8 cellular contexts compared by ENCODE assay signal in genomic region chr1:155911156-155912055, GRCh38. TPM values are rescaled to one million over a fixed set of nuclear protein-coding genes. Genes with fewer than 3 reads are reported as not detected.
DNase-seq lines count a peak whose midpoint lies in the region; ATAC-seq, FAIRE-seq and TF ChIP-seq lines count a peak whose summit lies in the region.

Gene RIT1 (minus strand): TSS chr1:155911349. CDS start chr1:155910761, 588 bp downstream.

- H3K4me3 Mint-ChIP-seq in WTC11 = peak within 1 kb of the TSS; percentile 95

- TF ChIP-seq CTCF in WTC11 (IDR thresholded peaks at IDR 0.05) = no peak
- TF ChIP-seq CTCF in bronchial epithelial cell (IDR thresholded peaks at IDR 0.05; ENCODE audit: insufficient read depth, low read length, severe bottlenecking) = no peak

- FAIRE-seq in bronchial epithelial cell (lab: Jason Lieb, UNC) = no peak
- FAIRE-seq in small intestine (lab: Jason Lieb, UNC) = no peak

- CTCF ChIA-PET in WTC11 (lab: Charles Lee) = interaction anchor here (0.8 to 1.6 kb wide), 2 partner anchors 78 to 155 kb away, joined by 3 read pairs; no protein-coding TSS in a partner anchor

- H3K36me3 ChIP-seq in bronchial epithelial cell (ENCODE audit: control insufficient read depth, insufficient read depth, low read length) (peaks cover 14% of the 10 kb centered on the region), small intestine (ENCODE audit: control insufficient read depth in 2 of 2, insufficient read depth in 2 of 2, low read length in 2 of 2) (peaks cover 4 to 28% of the 10 kb centered on the region in 2 donors)

- H3K27ac Mint-ChIP-seq in WTC11 = peak within 1 kb of the TSS; percentile 97

- H3K4me3 ChIP-seq in bronchial epithelial cell (ENCODE audit: low read depth, low read length) (peak within 1 kb of the TSS; percentile 69), small intestine (ENCODE audit: low read depth in 1 of 2, low read length in 2 of 2) (peak within 1 kb of the TSS; percentile 68 to 72)

- DNase-seq in A172 (ENCODE audit: low spot score) (peak; percentile 88), NCI-H2196 (lab: John Stamatoyannopoulos, UW; ENCODE audit: unreplicated experiment) (peak; percentile 79), WTC11 (ENCODE audit: low spot score) (peak; percentile 89), bronchial epithelial cell (ENCODE audit: low read depth) (peak; percentile 67), iPS-NIHi11 (ENCODE audit: low spot score) (peak; percentile 94), small intestine (peak; percentile 87)

- no peaks in the 10 kb centered on the region for H3K9me3 Mint-ChIP-seq in WTC11

- peak within 1 kb of the TSS; percentile 79 to 91 for H3K27ac ChIP-seq in small intestine (ENCODE audit: low read depth in 1 of 2, low read length in 1 of 2)

- peaks cover 13% of the 10 kb centered on the region for H3K4me1 Mint-ChIP-seq in WTC11

- H3K36me3 Mint-ChIP-seq in WTC11 = peaks cover 59% of the 10 kb centered on the region

- no peaks in the 10 kb centered on the region for H3K4me1 ChIP-seq in small intestine (ENCODE audit: control insufficient read depth in 2 of 2, insufficient read depth in 1 of 2, low read depth in 1 of 2, low read length in 1 of 2)

- H3K9me3 ChIP-seq in small intestine (ENCODE audit: control insufficient read depth, low read depth) = no peaks in the 10 kb centered on the region

- H3K27me3 Mint-ChIP-seq in WTC11 (ENCODE audit: low read depth) = no peaks in the 10 kb centered on the region

- no peaks in the 10 kb centered on the region for H3K27me3 ChIP-seq in bronchial epithelial cell (ENCODE audit: control insufficient read depth, insufficient read depth, low read length)
- H3K27me3 ChIP-seq in small intestine (ENCODE audit: control insufficient read depth in 2 of 2, insufficient read depth in 2 of 2, low read length in 2 of 2) = no peaks in the 10 kb centered on the region

- 6 to 7% (median 6%) methylated on average over 33 to 34 of the region's 34 CpGs for whole genome bisulfite sequencing in small intestine, 3 donors

- POLR2A ChIA-PET in WTC11 (lab: Charles Lee) = no interaction called here

- ATAC-seq in GM18520 (IDR thresholded peaks at IDR 0.05; ENCODE audit: unreplicated experiment) = peak; percentile 58
- peak; percentile 76 for ATAC-seq in HG03045 (IDR thresholded peaks at IDR 0.05; ENCODE audit: unreplicated experiment)
- ATAC-seq in WTC11 = peak; percentile 93

TF ChIP-seq in WTC11, 78 proteins besides CTCF, POLR2A, EP300 and RAD21 (continues in another document):
- TF ChIP-seq, protein P1, sequence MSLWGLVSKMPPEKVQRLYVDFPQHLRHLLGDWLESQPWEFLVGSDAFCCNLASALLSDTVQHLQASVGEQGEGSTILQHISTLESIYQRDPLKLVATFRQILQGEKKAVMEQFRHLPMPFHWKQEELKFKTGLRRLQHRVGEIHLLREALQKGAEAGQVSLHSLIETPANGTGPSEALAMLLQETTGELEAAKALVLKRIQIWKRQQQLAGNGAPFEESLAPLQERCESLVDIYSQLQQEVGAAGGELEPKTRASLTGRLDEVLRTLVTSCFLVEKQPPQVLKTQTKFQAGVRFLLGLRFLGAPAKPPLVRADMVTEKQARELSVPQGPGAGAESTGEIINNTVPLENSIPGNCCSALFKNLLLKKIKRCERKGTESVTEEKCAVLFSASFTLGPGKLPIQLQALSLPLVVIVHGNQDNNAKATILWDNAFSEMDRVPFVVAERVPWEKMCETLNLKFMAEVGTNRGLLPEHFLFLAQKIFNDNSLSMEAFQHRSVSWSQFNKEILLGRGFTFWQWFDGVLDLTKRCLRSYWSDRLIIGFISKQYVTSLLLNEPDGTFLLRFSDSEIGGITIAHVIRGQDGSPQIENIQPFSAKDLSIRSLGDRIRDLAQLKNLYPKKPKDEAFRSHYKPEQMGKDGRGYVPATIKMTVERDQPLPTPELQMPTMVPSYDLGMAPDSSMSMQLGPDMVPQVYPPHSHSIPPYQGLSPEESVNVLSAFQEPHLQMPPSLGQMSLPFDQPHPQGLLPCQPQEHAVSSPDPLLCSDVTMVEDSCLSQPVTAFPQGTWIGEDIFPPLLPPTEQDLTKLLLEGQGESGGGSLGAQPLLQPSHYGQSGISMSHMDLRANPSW (CRISPR knock-in tag; conservative IDR thresholded peaks at IDR 0.05; ENCODE audit: low read depth) = no peak
- TF ChIP-seq, protein P2, sequence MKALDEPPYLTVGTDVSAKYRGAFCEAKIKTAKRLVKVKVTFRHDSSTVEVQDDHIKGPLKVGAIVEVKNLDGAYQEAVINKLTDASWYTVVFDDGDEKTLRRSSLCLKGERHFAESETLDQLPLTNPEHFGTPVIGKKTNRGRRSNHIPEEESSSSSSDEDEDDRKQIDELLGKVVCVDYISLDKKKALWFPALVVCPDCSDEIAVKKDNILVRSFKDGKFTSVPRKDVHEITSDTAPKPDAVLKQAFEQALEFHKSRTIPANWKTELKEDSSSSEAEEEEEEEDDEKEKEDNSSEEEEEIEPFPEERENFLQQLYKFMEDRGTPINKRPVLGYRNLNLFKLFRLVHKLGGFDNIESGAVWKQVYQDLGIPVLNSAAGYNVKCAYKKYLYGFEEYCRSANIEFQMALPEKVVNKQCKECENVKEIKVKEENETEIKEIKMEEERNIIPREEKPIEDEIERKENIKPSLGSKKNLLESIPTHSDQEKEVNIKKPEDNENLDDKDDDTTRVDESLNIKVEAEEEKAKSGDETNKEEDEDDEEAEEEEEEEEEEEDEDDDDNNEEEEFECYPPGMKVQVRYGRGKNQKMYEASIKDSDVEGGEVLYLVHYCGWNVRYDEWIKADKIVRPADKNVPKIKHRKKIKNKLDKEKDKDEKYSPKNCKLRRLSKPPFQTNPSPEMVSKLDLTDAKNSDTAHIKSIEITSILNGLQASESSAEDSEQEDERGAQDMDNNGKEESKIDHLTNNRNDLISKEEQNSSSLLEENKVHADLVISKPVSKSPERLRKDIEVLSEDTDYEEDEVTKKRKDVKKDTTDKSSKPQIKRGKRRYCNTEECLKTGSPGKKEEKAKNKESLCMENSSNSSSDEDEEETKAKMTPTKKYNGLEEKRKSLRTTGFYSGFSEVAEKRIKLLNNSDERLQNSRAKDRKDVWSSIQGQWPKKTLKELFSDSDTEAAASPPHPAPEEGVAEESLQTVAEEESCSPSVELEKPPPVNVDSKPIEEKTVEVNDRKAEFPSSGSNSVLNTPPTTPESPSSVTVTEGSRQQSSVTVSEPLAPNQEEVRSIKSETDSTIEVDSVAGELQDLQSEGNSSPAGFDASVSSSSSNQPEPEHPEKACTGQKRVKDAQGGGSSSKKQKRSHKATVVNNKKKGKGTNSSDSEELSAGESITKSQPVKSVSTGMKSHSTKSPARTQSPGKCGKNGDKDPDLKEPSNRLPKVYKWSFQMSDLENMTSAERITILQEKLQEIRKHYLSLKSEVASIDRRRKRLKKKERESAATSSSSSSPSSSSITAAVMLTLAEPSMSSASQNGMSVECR (CRISPR knock-in tag; IDR thresholded peaks at IDR 0.05; ENCODE audit: borderline replicate concordance) = no peak
- TF ChIP-seq SMAD3 (CRISPR knock-in tag; IDR thresholded peaks at IDR 0.05; ENCODE audit: borderline replicate concordance) (0 out of 2 replicates have a peak, but pooled peaks have one; percentile 14), ZNF138 (CRISPR knock-in tag; conservative IDR thresholded peaks at IDR 0.05) (no peak), IRF2 (CRISPR knock-in tag; IDR thresholded peaks at IDR 0.05; ENCODE audit: borderline replicate concordance, low read depth) (no peak), NR3C1 (CRISPR knock-in tag; conservative IDR thresholded peaks at IDR 0.05; ENCODE audit: low read depth) (no peak), ZNF423 (CRISPR knock-in tag; IDR thresholded peaks at IDR 0.05) (no peak), CREM (CRISPR knock-in tag; IDR thresholded peaks at IDR 0.05) (peak; percentile 61; the same call in 1 of the 2 replicates), ZNF512 (CRISPR knock-in tag; IDR thresholded peaks at IDR 0.05; ENCODE audit: borderline replicate concordance) (no peak), E2F1 (CRISPR knock-in tag; IDR thresholded peaks at IDR 0.05) (no peak), MYBL2 (CRISPR knock-in tag; IDR thresholded peaks at IDR 0.05) (no peak; the same call in 1 of the 2 replicates), HMGA2 (CRISPR knock-in tag; IDR thresholded peaks at IDR 0.05) (no peak), OVOL2 (CRISPR knock-in tag; IDR thresholded peaks at IDR 0.05; ENCODE audit: borderline replicate concordance) (no peak)
- TF ChIP-seq, protein P3, sequence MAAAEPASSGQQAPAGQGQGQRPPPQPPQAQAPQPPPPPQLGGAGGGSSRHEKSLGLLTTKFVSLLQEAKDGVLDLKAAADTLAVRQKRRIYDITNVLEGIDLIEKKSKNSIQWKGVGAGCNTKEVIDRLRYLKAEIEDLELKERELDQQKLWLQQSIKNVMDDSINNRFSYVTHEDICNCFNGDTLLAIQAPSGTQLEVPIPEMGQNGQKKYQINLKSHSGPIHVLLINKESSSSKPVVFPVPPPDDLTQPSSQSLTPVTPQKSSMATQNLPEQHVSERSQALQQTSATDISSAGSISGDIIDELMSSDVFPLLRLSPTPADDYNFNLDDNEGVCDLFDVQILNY (CRISPR knock-in tag; IDR thresholded peaks at IDR 0.05) = 0 out of 2 replicates have a peak, but pooled peaks have one; percentile 52

RNA-seq across cellular contexts. Expression of gene RIT1, which starts in this region (rescaled TPM):
- total RNA-seq in A172 (2014; rRNA removed; shearing (Covaris generic)) = 65.1 and 81.9 TPM in 2 replicates
- total RNA-seq in WTC11 (2021) (25.1 to 29.3 TPM (median 27.2 TPM) in 3 replicates), bronchial epithelial cell (49.8 and 66.6 TPM in 2 replicates)
- 10 to 100 TPM in 1 of 3 donors, 1 to 10 TPM in 2; 9.7 to 13.4 (median 9.9) TPM for polyA plus RNA-seq in small intestine

Comparison
In these comparisons a context has a peak if more than half of its experiments do, and no peak if none do; other contexts are left out.
1. Peak in every context shown above with its lines: DNase-seq, ATAC-seq, H3K4me3 ChIP-seq and H3K27ac ChIP-seq.